ENCODE assay signal across 10 cellular contexts in the genomic region with DNA sequence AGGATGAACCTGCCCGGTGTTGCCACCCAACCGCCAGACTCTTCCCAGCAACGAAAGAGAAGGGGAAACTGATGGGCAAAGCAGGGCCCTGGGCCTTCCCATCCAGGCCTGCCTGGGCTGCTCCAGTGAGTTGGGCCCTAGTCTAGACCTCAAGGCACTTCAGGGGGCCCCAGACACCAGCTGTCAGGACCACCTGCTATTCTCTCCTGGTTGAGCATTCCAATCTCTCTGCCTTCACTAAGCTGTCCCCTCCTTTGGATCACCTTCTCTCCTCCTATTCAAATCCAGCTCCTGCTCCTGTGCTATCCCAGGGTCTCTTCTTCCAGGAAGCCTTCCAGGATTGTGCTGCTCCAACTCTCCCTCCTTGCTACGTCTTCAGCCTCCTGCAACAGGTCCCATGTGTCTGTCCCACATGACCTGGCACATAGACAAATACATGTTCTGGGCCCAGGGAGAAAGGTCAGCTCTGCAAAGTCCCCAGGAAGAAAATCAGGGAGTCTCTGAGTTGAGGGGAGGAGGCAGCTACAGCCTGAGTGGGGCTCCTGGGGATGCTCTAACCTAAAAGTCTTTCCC. TPM values are rescaled to one million over a fixed set of nuclear protein-coding genes. Genes with fewer than 3 reads are reported as not detected.
A peak's percentile ranks its signal among the peaks of the same experiment; 100 is the strongest.
DNase-seq lines count a peak whose midpoint lies in the region; ATAC-seq, FAIRE-seq and TF ChIP-seq lines count a peak whose summit lies in the region.
"Had no signal": no experiment of that assay in that cellular context is flagged by ENCODE, and none has a peak within 500 bp of the region (broad histone marks: within the 10 kb centered on the region; RNA-seq: fewer than 3 reads in every experiment).

No MANE protein-coding gene starts in this region.

- peaks cover 47% of the 10 kb centered on the region for H3K4me1 ChIP-seq in HepG2 (ENCODE audit: insufficient read depth, low read length)
- H3K4me1 ChIP-seq in right lobe of liver, result peaks cover 0 to 6% (median 2%) of the 10 kb centered on the region in 4 donors
- peaks cover 37% of the 10 kb centered on the region for H3K4me1 ChIP-seq in hepatocyte (ENCODE audit: insufficient read depth)
- peaks cover 46% of the 10 kb centered on the region for H3K4me1 ChIP-seq in vagina

- TF ChIP-seq CTCF in HepG2 (CRISPR knock-in tag; IDR thresholded peaks at IDR 0.05) (no peak), right lobe of liver (IDR thresholded peaks at IDR 0.05) (no peak), hepatocyte (IDR thresholded peaks at IDR 0.05; ENCODE audit: poor library complexity) (no peak), vagina (IDR thresholded peaks at IDR 0.05) (no peak)

- in situ Hi-C loops in HepG2 (cut with HindIII; ENCODE audit: extremely low pct_ligation_motif_present, low pct_unique_long_range_greater_than_20kb), result loop anchor here (5.0 kb wide), 1 partner anchor 109 kb away; no protein-coding TSS in a partner anchor

- H4K20me1 ChIP-seq in HepG2 (ENCODE audit: insufficient read depth, low read length) (peaks cover 7% of the 10 kb centered on the region), hepatocyte (ENCODE audit: insufficient read depth, poor library complexity, severe bottlenecking) (peaks cover 3% of the 10 kb centered on the region)

- H3K36me3 Mint-ChIP-seq in activated T-helper 1 cell treated with anti-CD3 and anti-CD28 coated beads, Interleukin-12 subunit alpha, Interleukin-12 subunit beta, Interleukin-2, Interleukin-4 antibody, amounts not matched to agents 30 ng/mL and 10 ng/mL and 1 ng/mL, durations not matched to agents 14 hours and 24 hours and 36 hours (ENCODE audit: low read depth), result peaks cover 7% of the 10 kb centered on the region
- H3K36me3 Mint-ChIP-seq: WTC11 had no signal

- H3K27me3 ChIP-seq in HepG2 (ENCODE audit: control insufficient read depth in 1 of 2, insufficient read depth in 2 of 2, low read length in 2 of 2) (peaks cover 0 to 1% of the 10 kb centered on the region in 2 experiments; a peak in 1 of 5 replicates), right lobe of liver (no peaks in the 10 kb centered on the region), hepatocyte (no peaks in the 10 kb centered on the region), vagina (no peaks in the 10 kb centered on the region)
- H3K27me3 ChIP-seq: BE2C had no signal

- no peak for TF ChIP-seq POLR2A in HepG2 (IDR thresholded peaks at IDR 0.05; ENCODE audit: insufficient read depth in 1 of 2, low read depth in 2 of 2, low read length in 2 of 2)
- TF ChIP-seq POLR2A in right lobe of liver (IDR thresholded peaks at IDR 0.05), result no peak
- no peak for TF ChIP-seq POLR2A in vagina (IDR thresholded peaks at IDR 0.05)

- H3K4me3 ChIP-seq in HepG2 (replicated peaks in 1 of 3; ENCODE audit: insufficient read depth in 1 of 3, low read depth in 2 of 3, low read length in 3 of 3) (peak overlapping the region in 2 of 3 experiments; percentile 3 to 13; a peak in 1 of 6 replicates), right lobe of liver (no peak overlapping the region), hepatocyte (no peak overlapping the region), vagina (no peak overlapping the region)

- no peaks in the 10 kb centered on the region for H3K9me2 ChIP-seq in hepatocyte (replicated peaks; ENCODE audit: insufficient read depth)

- BruUV-seq in HepG2 (replicated peaks; lab: Mats Ljungman, UMichigan), result no TSS peak

- intact Hi-C loops in HepG2 (cut with micrococcal nuclease; ENCODE audit: unreplicated experiment) (loop anchor here (5.0 kb wide), 2 partner anchors 34 to 49 kb away; partner anchors contain the start of genes BUD23, DNAJC30 and VPS37D), right lobe of liver (cut with DNase I) (no loop called here), vagina (cut with DNase I) (no loop called here)
- intact Hi-C loops in activated T-helper 1 cell treated with anti-CD3 and anti-CD28 coated beads, Interleukin-12 subunit alpha, Interleukin-12 subunit beta, Interleukin-2, Interleukin-4 antibody, amounts not matched to agents 30 ng/mL and 10 ng/mL and 1 ng/mL, durations not matched to agents 14 hours and 24 hours and 36 hours (cut with micrococcal nuclease), result loop anchor here (5.0 kb wide), 1 partner anchor 194 kb away; the partner anchor contains the start of gene BAZ1B

- H3K4me2 ChIP-seq in HepG2 (ENCODE audit: low read depth, low read length) (peak overlapping the region; percentile 51), hepatocyte (peak overlapping the region; percentile 98)

- no peaks in the 10 kb centered on the region for H3K9me3 Mint-ChIP-seq in activated T-helper 1 cell treated with anti-CD3 and anti-CD28 coated beads, Interleukin-12 subunit alpha, Interleukin-12 subunit beta, Interleukin-2, Interleukin-4 antibody, amounts not matched to agents 30 ng/mL and 10 ng/mL and 1 ng/mL, durations not matched to agents 14 hours and 24 hours and 36 hours
- H3K9me3 Mint-ChIP-seq: WTC11 had no signal

- peak overlapping the region; percentile 3; the same call in 1 of the 2 replicates for H3K9ac ChIP-seq in HepG2 (ENCODE audit: insufficient read depth, low read depth, low read length)

- TF ChIP-seq EP300 in HepG2 (IDR thresholded peaks at IDR 0.05; ENCODE audit: low read depth in 2 of 2, low read length in 2 of 2) (no peak), HepG2 (CRISPR knock-in tag; IDR thresholded peaks at IDR 0.05; ENCODE audit: borderline replicate concordance) (no peak)

- POLR2A ChIA-PET in HepG2 (lab: Yijun Ruan, JAX), result interaction anchor here (0.6 to 2.3 kb wide), 17 partner anchors 9 to 159 kb away, joined by 3 to 12 read pairs (median 6); partner anchors contain the start of genes ABHD11, BCL7B, BUD23 and DNAJC30

- H3K4me3 Mint-ChIP-seq in activated T-helper 1 cell treated with anti-CD3 and anti-CD28 coated beads, Interleukin-12 subunit alpha, Interleukin-12 subunit beta, Interleukin-2, Interleukin-4 antibody, amounts not matched to agents 30 ng/mL and 10 ng/mL and 1 ng/mL, durations not matched to agents 14 hours and 24 hours and 36 hours, result peak overlapping the region; percentile 19
- H3K4me3 Mint-ChIP-seq: WTC11 had no signal

- H3K27ac ChIP-seq in HepG2 (ENCODE audit: extremely low read length, insufficient read depth, low read length) (peak overlapping the region; percentile 36), right lobe of liver (no peak overlapping the region), hepatocyte (peak overlapping the region; percentile 69), vagina (peak overlapping the region; percentile 71)

- H3K36me3 ChIP-seq in HepG2 (replicated peaks in 1 of 2; ENCODE audit: control insufficient read depth in 1 of 2, insufficient read depth in 2 of 2, low read length in 2 of 2) (no peaks in the 10 kb centered on the region), right lobe of liver (no peaks in the 10 kb centered on the region), hepatocyte (replicated peaks; ENCODE audit: insufficient read depth, low read depth) (no peaks in the 10 kb centered on the region), vagina (no peaks in the 10 kb centered on the region)
- H3K36me3 ChIP-seq: BE2C had no signal

- DNase-seq in HepG2 (ENCODE audit: low spot score) (no peak), right lobe of liver (no peak), hepatocyte (ENCODE audit: low spot score) (peak; percentile 19), vagina (ENCODE audit: extremely low spot score in 2 of 2) (no peak)
- DNase-seq in activated T-helper 1 cell treated with anti-CD3 and anti-CD28 coated beads, Interleukin-12 subunit alpha, Interleukin-12 subunit beta, Interleukin-2, Interleukin-4 antibody, amounts not matched to agents 30 ng/mL and 10 ng/mL and 1 ng/mL, durations not matched to agents 14 hours and 24 hours and 36 hours (ENCODE audit: low spot score), result no peak

- no peaks in the 10 kb centered on the region for H3K79me2 ChIP-seq in HepG2 (ENCODE audit: insufficient read depth, low read length)
- H3K79me2 ChIP-seq in hepatocyte, result peaks cover 66% of the 10 kb centered on the region

- CTCF ChIA-PET in HepG2 (lab: Yijun Ruan, JAX; ENCODE audit: low intra/inter-chr PET ratio, low total read pairs), result no interaction called here

- H3K4me1 Mint-ChIP-seq in activated T-helper 1 cell treated with anti-CD3 and anti-CD28 coated beads, Interleukin-12 subunit alpha, Interleukin-12 subunit beta, Interleukin-2, Interleukin-4 antibody, amounts not matched to agents 30 ng/mL and 10 ng/mL and 1 ng/mL, durations not matched to agents 14 hours and 24 hours and 36 hours (ENCODE audit: low read depth), result peaks cover 43% of the 10 kb centered on the region
- H3K4me1 Mint-ChIP-seq: WTC11 had no signal

- H3K9me3 ChIP-seq in HepG2 (ENCODE audit: low read length) (no peaks in the 10 kb centered on the region), right lobe of liver (no peaks in the 10 kb centered on the region), hepatocyte (ENCODE audit: low read depth) (no peaks in the 10 kb centered on the region), vagina (no peaks in the 10 kb centered on the region)
- H3K9me3 ChIP-seq: BE2C had no signal

- TF ChIP-seq RAD21 in HepG2 (CRISPR knock-in tag; IDR thresholded peaks at IDR 0.05), result no peak

- H2AFZ ChIP-seq in HepG2 (ENCODE audit: low read length) (no peak overlapping the region), hepatocyte (no peak overlapping the region)

- WGBS in HepG2 (ENCODE audit: low lambda C conversion rate), result 81% methylated on average over 4 of the region's 4 CpGs
- WGBS in right lobe of liver (ENCODE audit: insufficient coverage, low coverage, low lambda C conversion rate, missing lambda C conversion rate), result 0% methylated on average over 1 of the region's 4 CpGs
- WGBS in hepatocyte (ENCODE audit: low lambda C conversion rate, missing lambda C conversion rate), result 74% methylated on average over 4 of the region's 4 CpGs

- H3K27ac Mint-ChIP-seq in activated T-helper 1 cell treated with anti-CD3 and anti-CD28 coated beads, Interleukin-12 subunit alpha, Interleukin-12 subunit beta, Interleukin-2, Interleukin-4 antibody, amounts not matched to agents 30 ng/mL and 10 ng/mL and 1 ng/mL, durations not matched to agents 14 hours and 24 hours and 36 hours, result peak overlapping the region; percentile 48
- H3K27ac Mint-ChIP-seq: WTC11 had no signal

- peaks cover 11% of the 10 kb centered on the region for H3K27me3 Mint-ChIP-seq in activated T-helper 1 cell treated with anti-CD3 and anti-CD28 coated beads, Interleukin-12 subunit alpha, Interleukin-12 subunit beta, Interleukin-2, Interleukin-4 antibody, amounts not matched to agents 30 ng/mL and 10 ng/mL and 1 ng/mL, durations not matched to agents 14 hours and 24 hours and 36 hours (ENCODE audit: insufficient read depth)

- no peak for FAIRE-seq in HepG2 (lab: Jason Lieb, UNC)

- no peak for ATAC-seq in HepG2
- no peak for ATAC-seq in right lobe of liver
- ATAC-seq in GM21825 (IDR thresholded peaks at IDR 0.05; ENCODE audit: unreplicated experiment), result no peak
- no peak for ATAC-seq in GM19455 (IDR thresholded peaks at IDR 0.05; ENCODE audit: unreplicated experiment)
- no peak for ATAC-seq in HG03045 (IDR thresholded peaks at IDR 0.05; ENCODE audit: unreplicated experiment)
- ATAC-seq: WTC11 had no signal

RNA-seq across cellular contexts. Expression of gene STX1A, which starts 3.1 kb away (rescaled TPM):
- total RNA-seq in HepG2 (2016; rRNA removed; fragmentation: Illumina TruSeq; extraction: Trizol) (2.9 and 6.1 TPM in 2 replicates), right lobe of liver (1 to 10 TPM; 1.4 to 2.8 (median 1.9) TPM), hepatocyte (22.8 and 23.7 TPM in 2 replicates), vagina (17.2 TPM)
- 1.3 and 1.8 TPM in 2 replicates for total RNA-seq in HepG2 (2016; cell fraction: cytosol; rRNA removed; fragmentation: Illumina TruSeq; extraction: Trizol; ENCODE audit: low read depth)
- total RNA-seq in HepG2 (2016; cell fraction: insoluble cytoplasmic fraction; rRNA removed; fragmentation: Illumina TruSeq; extraction: Trizol), result 3.3 and 5.7 TPM in 2 replicates
- total RNA-seq in HepG2 (2016; cell fraction: membrane; rRNA removed; fragmentation: Illumina TruSeq; extraction: Trizol), result 2.4 and 4.1 TPM in 2 replicates
- 6.6 and 10.3 TPM in 2 replicates for total RNA-seq in HepG2 (2016; cell fraction: nucleus; rRNA removed; fragmentation: Illumina TruSeq; extraction: Trizol)
- polyA plus RNA-seq in HepG2 (2011; rRNA removed) (12.2 and 14.8 TPM in 2 replicates), hepatocyte (27.1 and 39.2 TPM in 2 replicates)
- polyA plus RNA-seq in HepG2 (2011; cell fraction: cytosol; rRNA removed), result 5.3 and 6.0 TPM in 2 replicates
- polyA plus RNA-seq in HepG2 (2011; cell fraction: nucleus; rRNA removed), result 75.2 and 75.4 TPM in 2 replicates
- 8.5 and 18.8 TPM in 2 replicates for polyA plus RNA-seq in HepG2 (2012)
- polyA plus RNA-seq in HepG2 (2016; cell fraction: cytosol; fragmentation: Illumina TruSeq; extraction: Trizol; ENCODE audit: low read depth), result 0.94 and 1.4 TPM in 2 replicates
- polyA plus RNA-seq in HepG2 (2016; cell fraction: insoluble cytoplasmic fraction; fragmentation: Illumina TruSeq; extraction: Trizol; ENCODE audit: low read depth), result 3.1 and 4.5 TPM in 2 replicates
- 2.3 and 2.5 TPM in 2 replicates for polyA plus RNA-seq in HepG2 (2016; cell fraction: membrane; fragmentation: Illumina TruSeq; extraction: Trizol; ENCODE audit: low read depth)
- polyA plus RNA-seq in HepG2 (2016; cell fraction: nucleus; fragmentation: Illumina TruSeq; extraction: Trizol; ENCODE audit: insufficient read depth, low read depth), result 26.8 and 37.4 TPM in 2 replicates
- polyA minus RNA-seq in HepG2 (2011; rRNA and poly(A)+ RNA removed; ENCODE audit: low replicate concordance), result 5.2 and 10.7 TPM in 2 replicates
- 1.7 and 3.1 TPM in 2 replicates for polyA minus RNA-seq in HepG2 (2011; cell fraction: cytosol; rRNA and poly(A)+ RNA removed)
- polyA minus RNA-seq in HepG2 (2011; cell fraction: nucleus; rRNA and poly(A)+ RNA removed), result 12.8 and 13.4 TPM in 2 replicates
- total RNA-seq in activated T-helper 1 cell treated with anti-CD3 and anti-CD28 coated beads, Interleukin-12 subunit alpha, Interleukin-12 subunit beta, Interleukin-2, Interleukin-4 antibody, amounts not matched to agents 30 ng/mL and 10 ng/mL and 1 ng/mL, durations not matched to agents 14 hours and 24 hours and 36 hours, result 24.9 and 26.7 TPM in 2 replicates

RNA-seq across cellular contexts. Expression of gene ABHD11, which starts 22.2 kb away (rescaled TPM):
- total RNA-seq in HepG2 (2016; rRNA removed; fragmentation: Illumina TruSeq; extraction: Trizol) (6.4 and 7.0 TPM in 2 replicates), right lobe of liver (1 to 10 TPM; 5.6 to 8.4 (median 7.0) TPM), hepatocyte (30.7 and 33.0 TPM in 2 replicates), vagina (23.8 TPM)
- 2.5 and 2.8 TPM in 2 replicates for total RNA-seq in HepG2 (2016; cell fraction: cytosol; rRNA removed; fragmentation: Illumina TruSeq; extraction: Trizol; ENCODE audit: low read depth)
- 6.2 and 6.4 TPM in 2 replicates for total RNA-seq in HepG2 (2016; cell fraction: insoluble cytoplasmic fraction; rRNA removed; fragmentation: Illumina TruSeq; extraction: Trizol)
- total RNA-seq in HepG2 (2016; cell fraction: membrane; rRNA removed; fragmentation: Illumina TruSeq; extraction: Trizol), result 3.3 and 3.6 TPM in 2 replicates
- total RNA-seq in HepG2 (2016; cell fraction: nucleus; rRNA removed; fragmentation: Illumina TruSeq; extraction: Trizol), result 4.1 and 4.7 TPM in 2 replicates
- polyA plus RNA-seq in HepG2 (2011; rRNA removed) (7.1 and 8.1 TPM in 2 replicates), hepatocyte (90.9 and 110 TPM in 2 replicates)
- polyA plus RNA-seq in HepG2 (2011; cell fraction: cytosol; rRNA removed), result 3.7 and 7.1 TPM in 2 replicates
- 10.5 and 11.1 TPM in 2 replicates for polyA plus RNA-seq in HepG2 (2011; cell fraction: nucleus; rRNA removed)
- 2.0 and 3.1 TPM in 2 replicates for polyA plus RNA-seq in HepG2 (2012)
- polyA plus RNA-seq in HepG2 (2016; cell fraction: cytosol; fragmentation: Illumina TruSeq; extraction: Trizol; ENCODE audit: low read depth), result 1.7 and 1.9 TPM in 2 replicates
- polyA plus RNA-seq in HepG2 (2016; cell fraction: insoluble cytoplasmic fraction; fragmentation: Illumina TruSeq; extraction: Trizol; ENCODE audit: low read depth), result 7.3 and 7.9 TPM in 2 replicates
- polyA plus RNA-seq in HepG2 (2016; cell fraction: membrane; fragmentation: Illumina TruSeq; extraction: Trizol; ENCODE audit: low read depth), result 1.8 and 2.3 TPM in 2 replicates
- 8.1 and 14.0 TPM in 2 replicates for polyA plus RNA-seq in HepG2 (2016; cell fraction: nucleus; fragmentation: Illumina TruSeq; extraction: Trizol; ENCODE audit: insufficient read depth, low read depth)
- polyA minus RNA-seq in HepG2 (2011; rRNA and poly(A)+ RNA removed; ENCODE audit: low replicate concordance), result 8.6 and 26.6 TPM in 2 replicates
- 0.89 and 2.6 TPM in 2 replicates for polyA minus RNA-seq in HepG2 (2011; cell fraction: cytosol; rRNA and poly(A)+ RNA removed)
- 6.2 and 11.3 TPM in 2 replicates for polyA minus RNA-seq in HepG2 (2011; cell fraction: nucleus; rRNA and poly(A)+ RNA removed)
- 18.9 and 24.3 TPM in 2 replicates for total RNA-seq in activated T-helper 1 cell treated with anti-CD3 and anti-CD28 coated beads, Interleukin-12 subunit alpha, Interleukin-12 subunit beta, Interleukin-2, Interleukin-4 antibody, amounts not matched to agents 30 ng/mL and 10 ng/mL and 1 ng/mL, durations not matched to agents 14 hours and 24 hours and 36 hours

RNA-seq across cellular contexts. Expression of gene BUD23, which starts 33.0 kb away (rescaled TPM):
- total RNA-seq in HepG2 (2016; rRNA removed; fragmentation: Illumina TruSeq; extraction: Trizol) (37.5 and 47.5 TPM in 2 replicates), right lobe of liver (10 to 100 TPM; 24.1 to 35.0 (median 29.2) TPM), hepatocyte (35.9 and 44.3 TPM in 2 replicates), vagina (49.8 TPM)
- 25.0 and 27.0 TPM in 2 replicates for total RNA-seq in HepG2 (2016; cell fraction: cytosol; rRNA removed; fragmentation: Illumina TruSeq; extraction: Trizol; ENCODE audit: low read depth)
- 37.7 and 52.7 TPM in 2 replicates for total RNA-seq in HepG2 (2016; cell fraction: insoluble cytoplasmic fraction; rRNA removed; fragmentation: Illumina TruSeq; extraction: Trizol)
- total RNA-seq in HepG2 (2016; cell fraction: membrane; rRNA removed; fragmentation: Illumina TruSeq; extraction: Trizol), result 22.7 and 27.6 TPM in 2 replicates
- total RNA-seq in HepG2 (2016; cell fraction: nucleus; rRNA removed; fragmentation: Illumina TruSeq; extraction: Trizol), result 36.5 and 38.0 TPM in 2 replicates
- polyA plus RNA-seq in HepG2 (2011; rRNA removed) (50.3 and 54.5 TPM in 2 replicates), hepatocyte (112 and 131 TPM in 2 replicates)
- 57.5 and 59.3 TPM in 2 replicates for polyA plus RNA-seq in HepG2 (2011; cell fraction: cytosol; rRNA removed)
- polyA plus RNA-seq in HepG2 (2011; cell fraction: nucleus; rRNA removed), result 61.1 and 71.4 TPM in 2 replicates
- polyA plus RNA-seq in HepG2 (2012), result 39.8 and 49.3 TPM in 2 replicates
- 23.2 and 24.2 TPM in 2 replicates for polyA plus RNA-seq in HepG2 (2016; cell fraction: cytosol; fragmentation: Illumina TruSeq; extraction: Trizol; ENCODE audit: low read depth)
- polyA plus RNA-seq in HepG2 (2016; cell fraction: insoluble cytoplasmic fraction; fragmentation: Illumina TruSeq; extraction: Trizol; ENCODE audit: low read depth), result 54.9 and 56.3 TPM in 2 replicates
- polyA plus RNA-seq in HepG2 (2016; cell fraction: membrane; fragmentation: Illumina TruSeq; extraction: Trizol; ENCODE audit: low read depth), result 27.2 and 30.8 TPM in 2 replicates
- 97.8 and 98.1 TPM in 2 replicates for polyA plus RNA-seq in HepG2 (2016; cell fraction: nucleus; fragmentation: Illumina TruSeq; extraction: Trizol; ENCODE audit: insufficient read depth, low read depth)
- polyA minus RNA-seq in HepG2 (2011; rRNA and poly(A)+ RNA removed; ENCODE audit: low replicate concordance), result 20.0 and 77.8 TPM in 2 replicates
- polyA minus RNA-seq in HepG2 (2011; cell fraction: cytosol; rRNA and poly(A)+ RNA removed), result 9.4 and 16.6 TPM in 2 replicates
- polyA minus RNA-seq in HepG2 (2011; cell fraction: nucleus; rRNA and poly(A)+ RNA removed), result 14.7 and 15.2 TPM in 2 replicates
- 128 and 138 TPM in 2 replicates for total RNA-seq in activated T-helper 1 cell treated with anti-CD3 and anti-CD28 coated beads, Interleukin-12 subunit alpha, Interleukin-12 subunit beta, Interleukin-2, Interleukin-4 antibody, amounts not matched to agents 30 ng/mL and 10 ng/mL and 1 ng/mL, durations not matched to agents 14 hours and 24 hours and 36 hours

RNA-seq across cellular contexts. Expression of gene DNAJC30, which starts 33.2 kb away (rescaled TPM):
- total RNA-seq in HepG2 (2016; rRNA removed; fragmentation: Illumina TruSeq; extraction: Trizol) (3.0 and 3.3 TPM in 2 replicates), right lobe of liver (1 to 10 TPM; 5.4 to 8.8 (median 7.0) TPM), hepatocyte (3.0 and 4.7 TPM in 2 replicates), vagina (7.1 TPM)
- total RNA-seq in HepG2 (2016; cell fraction: cytosol; rRNA removed; fragmentation: Illumina TruSeq; extraction: Trizol; ENCODE audit: low read depth), result 1.3 TPM in 2 replicates
- total RNA-seq in HepG2 (2016; cell fraction: insoluble cytoplasmic fraction; rRNA removed; fragmentation: Illumina TruSeq; extraction: Trizol), result 2.7 and 3.2 TPM in 2 replicates
- total RNA-seq in HepG2 (2016; cell fraction: membrane; rRNA removed; fragmentation: Illumina TruSeq; extraction: Trizol), result 2.5 and 2.7 TPM in 2 replicates
- total RNA-seq in HepG2 (2016; cell fraction: nucleus; rRNA removed; fragmentation: Illumina TruSeq; extraction: Trizol), result 2.6 and 2.8 TPM in 2 replicates
- polyA plus RNA-seq in HepG2 (2011; rRNA removed) (3.5 and 3.8 TPM in 2 replicates), hepatocyte (13.9 and 15.3 TPM in 2 replicates)
- polyA plus RNA-seq in HepG2 (2011; cell fraction: cytosol; rRNA removed), result 3.7 and 5.6 TPM in 2 replicates
- 3.5 and 4.4 TPM in 2 replicates for polyA plus RNA-seq in HepG2 (2011; cell fraction: nucleus; rRNA removed)
- polyA plus RNA-seq in HepG2 (2012), result 2.0 and 4.5 TPM in 2 replicates
- 1.9 and 2.1 TPM in 2 replicates for polyA plus RNA-seq in HepG2 (2016; cell fraction: cytosol; fragmentation: Illumina TruSeq; extraction: Trizol; ENCODE audit: low read depth)
- 7.7 and 7.8 TPM in 2 replicates for polyA plus RNA-seq in HepG2 (2016; cell fraction: insoluble cytoplasmic fraction; fragmentation: Illumina TruSeq; extraction: Trizol; ENCODE audit: low read depth)
- polyA plus RNA-seq in HepG2 (2016; cell fraction: membrane; fragmentation: Illumina TruSeq; extraction: Trizol; ENCODE audit: low read depth), result 3.1 and 3.6 TPM in 2 replicates
- polyA plus RNA-seq in HepG2 (2016; cell fraction: nucleus; fragmentation: Illumina TruSeq; extraction: Trizol; ENCODE audit: insufficient read depth, low read depth), result 5.6 and 6.4 TPM in 2 replicates
- polyA minus RNA-seq in HepG2 (2011; rRNA and poly(A)+ RNA removed; ENCODE audit: low replicate concordance), result 8.4 and 10.1 TPM in 2 replicates
- polyA minus RNA-seq in HepG2 (2011; cell fraction: cytosol; rRNA and poly(A)+ RNA removed), result 2.0 and 3.3 TPM in 2 replicates
- polyA minus RNA-seq in HepG2 (2011; cell fraction: nucleus; rRNA and poly(A)+ RNA removed), result 7.7 and 9.3 TPM in 2 replicates
- 11.2 and 11.6 TPM in 2 replicates for total RNA-seq in activated T-helper 1 cell treated with anti-CD3 and anti-CD28 coated beads, Interleukin-12 subunit alpha, Interleukin-12 subunit beta, Interleukin-2, Interleukin-4 antibody, amounts not matched to agents 30 ng/mL and 10 ng/mL and 1 ng/mL, durations not matched to agents 14 hours and 24 hours and 36 hours

RNA-seq across cellular contexts. Expression of gene VPS37D, which starts 48.8 kb away (rescaled TPM):
- total RNA-seq in HepG2 (2016; rRNA removed; fragmentation: Illumina TruSeq; extraction: Trizol) (4.9 and 6.3 TPM in 2 replicates), right lobe of liver (1 to 10 TPM; 1.2 to 3.0 (median 2.2) TPM), hepatocyte (4.3 and 5.6 TPM in 2 replicates), vagina (5.4 TPM)
- total RNA-seq in HepG2 (2016; cell fraction: cytosol; rRNA removed; fragmentation: Illumina TruSeq; extraction: Trizol; ENCODE audit: low read depth), result 7.4 and 7.8 TPM in 2 replicates
- total RNA-seq in HepG2 (2016; cell fraction: insoluble cytoplasmic fraction; rRNA removed; fragmentation: Illumina TruSeq; extraction: Trizol), result 5.1 and 6.3 TPM in 2 replicates
- total RNA-seq in HepG2 (2016; cell fraction: membrane; rRNA removed; fragmentation: Illumina TruSeq; extraction: Trizol), result 11.3 and 11.5 TPM in 2 replicates
- total RNA-seq in HepG2 (2016; cell fraction: nucleus; rRNA removed; fragmentation: Illumina TruSeq; extraction: Trizol), result 3.3 and 3.9 TPM in 2 replicates
- polyA plus RNA-seq in HepG2 (2011; rRNA removed) (3.8 and 5.7 TPM in 2 replicates), hepatocyte (7.5 and 9.5 TPM in 2 replicates)
- polyA plus RNA-seq in HepG2 (2011; cell fraction: cytosol; rRNA removed), result 3.8 and 5.1 TPM in 2 replicates
- 11.9 and 15.2 TPM in 2 replicates for polyA plus RNA-seq in HepG2 (2011; cell fraction: nucleus; rRNA removed)
- 5.1 and 5.6 TPM in 2 replicates for polyA plus RNA-seq in HepG2 (2012)
- polyA plus RNA-seq in HepG2 (2016; cell fraction: cytosol; fragmentation: Illumina TruSeq; extraction: Trizol; ENCODE audit: low read depth), result 5.8 and 6.7 TPM in 2 replicates
- 4.4 and 4.5 TPM in 2 replicates for polyA plus RNA-seq in HepG2 (2016; cell fraction: insoluble cytoplasmic fraction; fragmentation: Illumina TruSeq; extraction: Trizol; ENCODE audit: low read depth)
- 7.2 and 7.6 TPM in 2 replicates for polyA plus RNA-seq in HepG2 (2016; cell fraction: membrane; fragmentation: Illumina TruSeq; extraction: Trizol; ENCODE audit: low read depth)
- polyA plus RNA-seq in HepG2 (2016; cell fraction: nucleus; fragmentation: Illumina TruSeq; extraction: Trizol; ENCODE audit: insufficient read depth, low read depth), result 8.1 and 8.8 TPM in 2 replicates
- 0.37 and 3.2 TPM in 2 replicates for polyA minus RNA-seq in HepG2 (2011; rRNA and poly(A)+ RNA removed; ENCODE audit: low replicate concordance)
- polyA minus RNA-seq in HepG2 (2011; cell fraction: cytosol; rRNA and poly(A)+ RNA removed), result 2.4 and 2.6 TPM in 2 replicates
- polyA minus RNA-seq in HepG2 (2011; cell fraction: nucleus; rRNA and poly(A)+ RNA removed), result 0.90 and 1.5 TPM in 2 replicates
- total RNA-seq in activated T-helper 1 cell treated with anti-CD3 and anti-CD28 coated beads, Interleukin-12 subunit alpha, Interleukin-12 subunit beta, Interleukin-2, Interleukin-4 antibody, amounts not matched to agents 30 ng/mL and 10 ng/mL and 1 ng/mL, durations not matched to agents 14 hours and 24 hours and 36 hours, result 0.18 and 0.34 TPM in 2 replicates

Comparison
In these comparisons a context has a peak if more than half of its experiments do, and no peak if none do; other contexts are left out.
1. H3K27ac ChIP-seq: peak in HepG2 (single experiment), hepatocyte (single experiment) and vagina (single experiment); none in right lobe of liver (0 of 3).
2. H3K4me3 ChIP-seq: peak in HepG2 (2 of 3); none in right lobe of liver (0 of 3), hepatocyte (single experiment) and vagina (0 of 2).
3. intact Hi-C loops: an anchor here in HepG2 (5.0 kb wide) and activated T-helper 1 cell treated with anti-CD3 and anti-CD28 coated beads, Interleukin-12 subunit alpha, Interleukin-12 subunit beta, Interleukin-2, Interleukin-4 antibody, amounts not matched to agents 30 ng/mL and 10 ng/mL and 1 ng/mL, durations not matched to agents 14 hours and 24 hours and 36 hours (5.0 kb wide); none called in right lobe of liver and vagina.